ENCODE assay signal across 37 cellular contexts in the genomic region with DNA sequence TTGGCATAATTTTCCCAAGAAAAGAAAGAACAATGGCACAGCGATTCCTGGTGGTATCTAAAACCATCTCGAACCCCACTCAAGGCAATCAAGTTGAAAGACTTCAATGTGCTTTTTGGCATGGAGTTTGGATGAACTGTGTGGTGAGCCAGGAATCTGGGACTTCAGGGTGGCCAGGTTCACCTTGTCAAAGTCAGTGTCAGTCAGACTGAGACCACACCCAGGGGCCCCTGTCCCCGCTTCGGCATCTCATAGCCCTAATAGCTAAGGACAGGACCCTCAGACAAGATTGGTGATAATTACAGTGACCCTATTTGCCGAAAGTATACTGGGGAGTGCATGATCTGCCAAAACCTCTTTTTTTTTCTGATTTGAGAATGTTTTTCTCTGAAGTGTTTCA. TPM values are rescaled to one million over a fixed set of nuclear protein-coding genes. Genes with fewer than 3 reads are reported as not detected.
"Had no signal": no experiment of that assay in that cellular context is flagged by ENCODE, and none has a peak within 500 bp of the region (broad histone marks: within the 10 kb centered on the region; RNA-seq: fewer than 3 reads in every experiment).

No MANE protein-coding gene starts in this region.

- H3K36me3 ChIP-seq: ascending aorta, cardiac muscle cell had no signal

- H3K4me3 ChIP-seq: ascending aorta, cardiac muscle cell had no signal

- H3K27me3 ChIP-seq: ascending aorta had no signal

- H3K27ac Mint-ChIP-seq: activated B cell treated with CpG ODN at 0.5 μM for 24 hours; activated CD4-positive, alpha-beta memory T cell treated with anti-CD3 and anti-CD28 coated beads for 36 hours; activated CD4-positive, alpha-beta T cell treated with anti-CD3 and anti-CD28 coated beads, Interleukin-2, amount 10 ng/mL, durations not matched to agents 24 days and 14 days; activated CD8-positive, alpha-beta T cell treated with anti-CD3 and anti-CD28 coated beads for 36 hours; activated naive CD4-positive, alpha-beta T cell treated with anti-CD3 and anti-CD28 coated beads, Interleukin-2, amount 10 ng/mL, durations not matched to agents 7 days and 5 days; activated naive CD4-positive, alpha-beta T cell treated with anti-CD3 and anti-CD28 coated beads, Interleukin-2, amount 50 U/mL, for 24 hours; activated naive CD8-positive, alpha-beta T cell; activated naive CD8-positive, alpha-beta T cell treated with anti-CD3 and anti-CD28 coated beads, Interleukin-2, amount 10 ng/mL, durations not matched to agents 7 days and 5 days; activated naive CD8-positive, alpha-beta T cell treated with anti-CD3 and anti-CD28 coated beads, Interleukin-2, amount 50 U/mL, for 24 hours; activated T-cell treated with anti-CD3 and anti-CD28 coated beads, Interleukin-2, amount 50 U/mL, for 72 hours; activated T-helper 1 cell treated with anti-CD3 and anti-CD28 coated beads, Interleukin-12 subunit alpha, Interleukin-12 subunit beta, Interleukin-2, Interleukin-4 antibody, amounts not matched to agents 30 ng/mL and 10 ng/mL and 1 ng/mL, durations not matched to agents 14 hours and 24 hours and 36 hours; activated T-helper 17 cell treated with anti-CD3 and anti-CD28 coated beads, Interleukin-2, amount 50 U/mL, for 72 hours; brain; T-helper 1 cell treated with Interleukin-12 subunit alpha and Interleukin-12 subunit beta and Interleukin-4 antibody, amounts not matched to agents 30 μg/mL and 1 μg/mL, for 36 hours; T-helper 2 cell treated with Interferon-gamma antibody and Interleukin-4, amounts not matched to agents 5 μg/mL and 100 μg/mL, for 36 hours had no signal

- ATAC-seq: activated CD8-positive, alpha-beta T cell treated with anti-CD3 and anti-CD28 coated beads for 36 hours; activated naive CD8-positive, alpha-beta T cell treated with anti-CD3 and anti-CD28 coated beads, Interleukin-2, amount 50 U/mL, for 24 hours; activated T-cell treated with anti-CD3 and anti-CD28 coated beads, Interleukin-2, amount 50 U/mL, for 4 hours; activated T-cell treated with anti-CD3 and anti-CD28 coated beads, Interleukin-2, amount 50 U/mL, for 72 hours; activated T-helper 17 cell treated with anti-CD3 and anti-CD28 coated beads, Interleukin-2, amount 50 U/mL, for 72 hours had no signal

- H3K27ac ChIP-seq: ascending aorta, cardiac muscle cell, VCaP had no signal

- H3K9me3 Mint-ChIP-seq: activated naive CD4-positive, alpha-beta T cell treated with anti-CD3 and anti-CD28 coated beads, Interleukin-2, amount 50 U/mL, for 24 hours; activated naive CD8-positive, alpha-beta T cell treated with anti-CD3 and anti-CD28 coated beads, Interleukin-2, amount 50 U/mL, for 24 hours; activated T-cell treated with anti-CD3 and anti-CD28 coated beads, Interleukin-2, amount 50 U/mL, for 4 hours; activated T-helper 1 cell treated with anti-CD3 and anti-CD28 coated beads, Interleukin-12 subunit alpha, Interleukin-12 subunit beta, Interleukin-2, Interleukin-4 antibody, amounts not matched to agents 30 ng/mL and 10 ng/mL and 1 ng/mL, durations not matched to agents 14 hours and 24 hours and 36 hours; activated T-helper 17 cell treated with anti-CD3 and anti-CD28 coated beads, Interleukin-2, amount 50 U/mL, for 72 hours; T-helper 2 cell treated with Interferon-gamma antibody and Interleukin-4, amounts not matched to agents 5 μg/mL and 100 μg/mL, for 36 hours had no signal

- H3K4me1 ChIP-seq: ascending aorta had no signal

- DNase-seq: activated B cell treated with CpG ODN at 0.5 μM for 24 hours; activated CD4-positive, alpha-beta memory T cell treated with anti-CD3 and anti-CD28 coated beads for 36 hours; activated CD4-positive, alpha-beta T cell treated with anti-CD3 and anti-CD28 coated beads for 4 hours; activated CD4-positive, alpha-beta T cell treated with anti-CD3 and anti-CD28 coated beads, Interleukin-2, amount 10 ng/mL, durations not matched to agents 24 days and 14 days; activated CD4-positive, alpha-beta T cell treated with anti-CD3 and anti-CD28 coated beads, Interleukin-2, amount 50 U/mL, for 1 hour; activated CD4-positive, alpha-beta T cell treated with anti-CD3 and anti-CD28 coated beads, Interleukin-2, amount 50 U/mL, for 4 hours; activated CD4-positive, CD25-positive, alpha-beta regulatory T cell treated with anti-CD3 and anti-CD28 coated beads, Interleukin-2, amount 50 U/mL, for 72 hours; activated CD8-positive, alpha-beta memory T cell treated with anti-CD3 and anti-CD28 coated beads, Interleukin-2, amount 50 U/mL, for 4 hours; activated CD8-positive, alpha-beta T cell treated with anti-CD3 and anti-CD28 coated beads for 36 hours; activated gamma-delta T cell; activated naive CD4-positive, alpha-beta T cell treated with anti-CD3 and anti-CD28 coated beads, Interleukin-2, amount 10 ng/mL, durations not matched to agents 7 days and 5 days; activated naive CD4-positive, alpha-beta T cell treated with Interleukin-2 at 50 U/mL for 16 hours; activated naive CD8-positive, alpha-beta T cell treated with anti-CD3 and anti-CD28 coated beads, Interleukin-2, amount 10 ng/mL, durations not matched to agents 7 days and 5 days; activated naive CD8-positive, alpha-beta T cell treated with anti-CD3 and anti-CD28 coated beads, Interleukin-2, amount 50 U/mL, for 24 hours; activated T-cell treated with anti-CD3 and anti-CD28 coated beads for 4 hours; activated T-cell treated with anti-CD3 and anti-CD28 coated beads, Interleukin-2, amount 50 U/mL, for 1 hour; activated T-cell treated with anti-CD3 and anti-CD28 coated beads, Interleukin-2, amount 50 U/mL, for 4 hours; activated T-cell treated with anti-CD3 and anti-CD28 coated beads, Interleukin-2, amount 50 U/mL, for 72 hours; amygdala; anterior cingulate cortex; central memory CD4-positive, alpha-beta T cell; SW 1271; T-helper 1 cell; T-helper 2 cell; T-helper 9 cell had no signal

- H3K4me3 Mint-ChIP-seq: activated B cell treated with CpG ODN at 0.5 μM for 24 hours; activated CD4-positive, alpha-beta memory T cell treated with anti-CD3 and anti-CD28 coated beads for 36 hours; activated CD4-positive, alpha-beta T cell treated with anti-CD3 and anti-CD28 coated beads, Interleukin-2, amount 10 ng/mL, durations not matched to agents 24 days and 14 days; activated CD8-positive, alpha-beta T cell treated with anti-CD3 and anti-CD28 coated beads for 36 hours; activated naive CD4-positive, alpha-beta T cell treated with anti-CD3 and anti-CD28 coated beads, Interleukin-2, amount 10 ng/mL, durations not matched to agents 7 days and 5 days; activated naive CD4-positive, alpha-beta T cell treated with anti-CD3 and anti-CD28 coated beads, Interleukin-2, amount 50 U/mL, for 24 hours; activated naive CD8-positive, alpha-beta T cell; activated naive CD8-positive, alpha-beta T cell treated with anti-CD3 and anti-CD28 coated beads, Interleukin-2, amount 10 ng/mL, durations not matched to agents 7 days and 5 days; activated naive CD8-positive, alpha-beta T cell treated with anti-CD3 and anti-CD28 coated beads, Interleukin-2, amount 50 U/mL, for 24 hours; activated T-cell treated with anti-CD3 and anti-CD28 coated beads, Interleukin-2, amount 50 U/mL, for 4 hours; activated T-cell treated with anti-CD3 and anti-CD28 coated beads, Interleukin-2, amount 50 U/mL, for 72 hours; activated T-helper 1 cell treated with anti-CD3 and anti-CD28 coated beads, Interleukin-12 subunit alpha, Interleukin-12 subunit beta, Interleukin-2, Interleukin-4 antibody, amounts not matched to agents 30 ng/mL and 10 ng/mL and 1 ng/mL, durations not matched to agents 14 hours and 24 hours and 36 hours; activated T-helper 17 cell treated with anti-CD3 and anti-CD28 coated beads, Interleukin-2, amount 50 U/mL, for 72 hours; brain; T-helper 1 cell treated with Interleukin-12 subunit alpha and Interleukin-12 subunit beta and Interleukin-4 antibody, amounts not matched to agents 30 μg/mL and 1 μg/mL, for 36 hours; T-helper 2 cell treated with Interferon-gamma antibody and Interleukin-4, amounts not matched to agents 5 μg/mL and 100 μg/mL, for 36 hours had no signal

- H3K36me3 Mint-ChIP-seq: activated CD4-positive, alpha-beta memory T cell treated with anti-CD3 and anti-CD28 coated beads for 36 hours; activated naive CD4-positive, alpha-beta T cell treated with anti-CD3 and anti-CD28 coated beads, Interleukin-2, amount 10 ng/mL, durations not matched to agents 7 days and 5 days; activated naive CD4-positive, alpha-beta T cell treated with anti-CD3 and anti-CD28 coated beads, Interleukin-2, amount 50 U/mL, for 24 hours; activated naive CD8-positive, alpha-beta T cell; activated naive CD8-positive, alpha-beta T cell treated with anti-CD3 and anti-CD28 coated beads, Interleukin-2, amount 10 ng/mL, durations not matched to agents 7 days and 5 days; brain had no signal

- H3K27me3 Mint-ChIP-seq: activated CD4-positive, alpha-beta T cell treated with anti-CD3 and anti-CD28 coated beads, Interleukin-2, amount 10 ng/mL, durations not matched to agents 24 days and 14 days; activated naive CD4-positive, alpha-beta T cell treated with anti-CD3 and anti-CD28 coated beads, Interleukin-2, amount 50 U/mL, for 24 hours; activated naive CD8-positive, alpha-beta T cell had no signal

- H3K4me1 Mint-ChIP-seq: activated B cell treated with CpG ODN at 0.5 μM for 24 hours; activated CD4-positive, alpha-beta T cell treated with anti-CD3 and anti-CD28 coated beads, Interleukin-2, amount 10 ng/mL, durations not matched to agents 24 days and 14 days; activated naive CD4-positive, alpha-beta T cell treated with anti-CD3 and anti-CD28 coated beads, Interleukin-2, amount 10 ng/mL, durations not matched to agents 7 days and 5 days; activated naive CD4-positive, alpha-beta T cell treated with anti-CD3 and anti-CD28 coated beads, Interleukin-2, amount 50 U/mL, for 24 hours; activated naive CD8-positive, alpha-beta T cell treated with anti-CD3 and anti-CD28 coated beads, Interleukin-2, amount 10 ng/mL, durations not matched to agents 7 days and 5 days; activated naive CD8-positive, alpha-beta T cell treated with anti-CD3 and anti-CD28 coated beads, Interleukin-2, amount 50 U/mL, for 24 hours; activated T-helper 17 cell treated with anti-CD3 and anti-CD28 coated beads, Interleukin-2, amount 50 U/mL, for 72 hours; brain had no signal

RNA-seq across cellular contexts. Expression of gene WFDC1, which starts 25.8 kb away (rescaled TPM):
- total RNA-seq: activated B cell treated with CpG ODN at 0.5 μM for 24 hours; activated CD4-positive, alpha-beta memory T cell treated with anti-CD3 and anti-CD28 coated beads for 36 hours; activated CD4-positive, alpha-beta T cell treated with anti-CD3 and anti-CD28 coated beads, Interleukin-2, amount 10 ng/mL, durations not matched to agents 24 days and 14 days; activated CD8-positive, alpha-beta memory T cell treated with anti-CD3 and anti-CD28 coated beads for 36 hours; activated CD8-positive, alpha-beta T cell treated with anti-CD3 and anti-CD28 coated beads for 36 hours; activated naive CD8-positive, alpha-beta T cell treated with anti-CD3 and anti-CD28 coated beads, Interleukin-2, amount 10 ng/mL, durations not matched to agents 7 days and 5 days; activated T-cell treated with anti-CD3 and anti-CD28 coated beads, Interleukin-2, amount 50 U/mL, for 4 hours; activated T-cell treated with anti-CD3 and anti-CD28 coated beads, Interleukin-2, amount 50 U/mL, for 72 hours; activated T-helper 1 cell treated with anti-CD3 and anti-CD28 coated beads, Interleukin-12 subunit alpha, Interleukin-12 subunit beta, Interleukin-2, Interleukin-4 antibody, amounts not matched to agents 30 ng/mL and 10 ng/mL and 1 ng/mL, durations not matched to agents 14 hours and 24 hours and 36 hours; bronchial epithelial cell had no signal

RNA-seq across cellular contexts. Expression of gene ATP2C2, which starts 47.8 kb away (rescaled TPM):
- total RNA-seq: activated B cell treated with CpG ODN at 0.5 μM for 24 hours; activated CD4-positive, alpha-beta memory T cell treated with anti-CD3 and anti-CD28 coated beads for 36 hours; activated CD4-positive, alpha-beta T cell treated with anti-CD3 and anti-CD28 coated beads, Interleukin-2, amount 10 ng/mL, durations not matched to agents 24 days and 14 days; activated CD8-positive, alpha-beta memory T cell treated with anti-CD3 and anti-CD28 coated beads for 36 hours; activated CD8-positive, alpha-beta T cell treated with anti-CD3 and anti-CD28 coated beads for 36 hours; activated naive CD8-positive, alpha-beta T cell treated with anti-CD3 and anti-CD28 coated beads, Interleukin-2, amount 10 ng/mL, durations not matched to agents 7 days and 5 days; activated T-cell treated with anti-CD3 and anti-CD28 coated beads, Interleukin-2, amount 50 U/mL, for 4 hours; activated T-helper 1 cell treated with anti-CD3 and anti-CD28 coated beads, Interleukin-12 subunit alpha, Interleukin-12 subunit beta, Interleukin-2, Interleukin-4 antibody, amounts not matched to agents 30 ng/mL and 10 ng/mL and 1 ng/mL, durations not matched to agents 14 hours and 24 hours and 36 hours; activated T-helper 17 cell treated with anti-CD3 and anti-CD28 coated beads, Interleukin-2, amount 50 U/mL, for 72 hours; ascending aorta; cardiac muscle cell had no signal
